10 cellular contexts compared by ENCODE assay signal in the genomic region with DNA sequence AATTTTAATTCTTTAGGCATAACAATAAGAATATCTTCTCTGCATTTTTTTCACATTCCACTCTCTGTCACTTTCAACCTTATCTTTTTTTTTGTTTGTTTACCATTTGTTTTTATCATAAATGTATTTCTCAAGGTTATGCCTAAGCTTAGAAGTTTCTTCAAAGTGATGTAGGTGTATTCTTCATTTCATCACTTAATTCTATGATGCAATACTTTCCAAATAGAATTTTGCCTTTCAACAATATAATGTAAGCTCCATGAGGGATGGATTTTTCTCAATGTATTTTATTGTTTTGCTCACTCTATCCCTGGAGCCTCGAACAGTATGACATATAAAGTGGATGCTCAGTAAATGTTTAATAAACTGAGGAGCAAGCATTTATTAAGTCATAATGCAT.
"Had no signal": no experiment of that assay in that cellular context is flagged by ENCODE, and none has a peak within 500 bp of the region (broad histone marks: within the 10 kb centered on the region; RNA-seq: fewer than 3 reads in every experiment).

No MANE protein-coding gene starts in this region.

- H3K9ac ChIP-seq: GM23248 had no signal

- H3K4me1 ChIP-seq: HAP-1 had no signal

- DNase-seq: GM23248, GOT3, H7, H9, HCEC 1CT, HFFc6 had no signal

- H3K36me3 ChIP-seq: HAP-1 had no signal

- H3K27ac ChIP-seq: GM23248 had no signal

- FAIRE-seq: H54 had no signal

- ATAC-seq: GM23338, HCT116 had no signal

- H3K4me3 Mint-ChIP-seq: GM23338, H9, HFFc6 had no signal

- H2AFZ ChIP-seq: GM23248, GM23338 had no signal

- H3K9me3 ChIP-seq: HAP-1 had no signal

- H3K4me3 ChIP-seq: GM23248, GM23338, HAP-1 had no signal

- H3K27ac Mint-ChIP-seq: GM23338, HFFc6 had no signal

- H3K4me2 ChIP-seq: GM23338 had no signal
